11 cellular contexts compared by ENCODE assay signal in genomic region chr14:65832431-65833253, GRCh38.
DNase-seq lines count a peak whose midpoint lies in the region; ATAC-seq and TF ChIP-seq lines count a peak whose summit lies in the region.
"Had no signal": no experiment of that assay in that cellular context is flagged by ENCODE, and none has a peak within 500 bp of the region (broad histone marks: within the 10 kb centered on the region; RNA-seq: fewer than 3 reads in every experiment).

No MANE protein-coding gene starts in this region.

- TF ChIP-seq POLR2A in sigmoid colon (IDR thresholded peaks at IDR 0.05): no peak

- H3K36me3 ChIP-seq in GM23248 (ENCODE audit: low read depth) (no peaks in the 10 kb centered on the region), WERI-Rb-1 (no peaks in the 10 kb centered on the region), sigmoid colon (no peaks in the 10 kb centered on the region), psoas muscle (ENCODE audit: insufficient read depth in 1 of 2, low read depth in 1 of 2) (no peaks in the 10 kb centered on the region)
- H3K36me3 ChIP-seq: SJSA1 had no signal

- ATAC-seq in psoas muscle (no peak), omental fat pad (ENCODE audit: low FRiP score) (no peak)

- no peaks in the 10 kb centered on the region for H3K79me2 ChIP-seq in GM23248 (ENCODE audit: insufficient read depth)
- H3K79me2 ChIP-seq: parathyroid adenoma had no signal

- H2AFZ ChIP-seq in GM23248: peak overlapping the region; percentile 82
- H2AFZ ChIP-seq: parathyroid adenoma had no signal

- in situ Hi-C loops in GM23248 (cut with MboI): no loop called here

- H3F3A ChIP-seq in GM23248 (ENCODE audit: insufficient read depth): no peaks in the 10 kb centered on the region

- no peaks in the 10 kb centered on the region for H3K9me2 ChIP-seq in GM23248 (ENCODE audit: insufficient read depth)

- no peaks in the 10 kb centered on the region for H3K9me3 ChIP-seq in GM23248 (ENCODE audit: low read depth)
- no peaks in the 10 kb centered on the region for H3K9me3 ChIP-seq in WERI-Rb-1 (ENCODE audit: severe bottlenecking)
- H3K9me3 ChIP-seq in sigmoid colon: no peaks in the 10 kb centered on the region
- H3K9me3 ChIP-seq in psoas muscle: no peaks in the 10 kb centered on the region
- H3K9me3 ChIP-seq: SJSA1 had no signal

- DNase-seq in AG10803 (ENCODE audit: low read depth) (peak; percentile 32), GM23248 (peak; percentile 51), WERI-Rb-1 (no peak), kidney glomerular epithelial cell (lab: John Stamatoyannopoulos, UW) (peak; percentile 72), sigmoid colon (no peak), psoas muscle (no peak), NCI-H1417 treated with DMSO at 0.1 percent for 48 hours (lab: John Stamatoyannopoulos, UW) (no peak), omental fat pad (ENCODE audit: low spot score) (no peak)
- DNase-seq: activated naive CD4-positive, alpha-beta T cell had no signal

- intact Hi-C loops in sigmoid colon (cut with DNase I) (no loop called here), psoas muscle (cut with DNase I) (no loop called here)

- H3K4me1 ChIP-seq in GM23248 (ENCODE audit: insufficient read depth): peaks cover 8% of the 10 kb centered on the region
- H3K4me1 ChIP-seq in sigmoid colon: no peaks in the 10 kb centered on the region
- peaks cover 3% of the 10 kb centered on the region for H3K4me1 ChIP-seq in psoas muscle
- H3K4me1 ChIP-seq: parathyroid adenoma, SJSA1 had no signal

- TF ChIP-seq CTCF in AG10803 (conservative IDR thresholded peaks at IDR 0.05; ENCODE audit: low read length) (peak; percentile 47), WERI-Rb-1 (IDR thresholded peaks at IDR 0.05; ENCODE audit: low read depth, low read length) (peak; percentile 29; the same call in 1 of the 2 replicates), sigmoid colon (IDR thresholded peaks at IDR 0.05) (no peak), psoas muscle (IDR thresholded peaks at IDR 0.05) (no peak), omental fat pad (IDR thresholded peaks at IDR 0.05) (no peak)

- no peaks in the 10 kb centered on the region for H4K20me1 ChIP-seq in GM23248 (ENCODE audit: insufficient read depth)

- H3K27me3 ChIP-seq in GM23248 (replicated peaks; ENCODE audit: insufficient read depth) (0 out of 2 replicates have a peak, but pooled peaks cover 4% of the 10 kb centered on the region), WERI-Rb-1 (ENCODE audit: insufficient read depth, low read depth, severe bottlenecking) (no peaks in the 10 kb centered on the region), sigmoid colon (no peaks in the 10 kb centered on the region), psoas muscle (ENCODE audit: insufficient read depth in 3 of 3, low read length in 2 of 3) (no peaks in the 10 kb centered on the region)

- H3K4me3 ChIP-seq in AG10803 (ENCODE audit: low read length): no peak overlapping the region
- peak overlapping the region; percentile 43 for H3K4me3 ChIP-seq in GM23248
- H3K4me3 ChIP-seq in WERI-Rb-1 (ENCODE audit: low read depth, low read length): no peak overlapping the region
- no peak overlapping the region for H3K4me3 ChIP-seq in sigmoid colon
- H3K4me3 ChIP-seq in psoas muscle: no peak overlapping the region
- H3K4me3 ChIP-seq: SJSA1 had no signal

- no peak for TF ChIP-seq EP300 in sigmoid colon (IDR thresholded peaks at IDR 0.05)

- H3K4me2 ChIP-seq in GM23248 (ENCODE audit: unreplicated experiment): peak overlapping the region; percentile 54

- H3K27ac ChIP-seq in GM23248 (no peak overlapping the region), WERI-Rb-1 (no peak overlapping the region), sigmoid colon (no peak overlapping the region), psoas muscle (no peak overlapping the region)
- H3K27ac ChIP-seq: parathyroid adenoma, SJSA1 had no signal

- 13 to 18% methylated on average over 10 of the region's 10 CpGs for WGBS in GM23248 (ENCODE audit: low coverage in 1 of 2, low lambda C conversion rate in 2 of 2, missing lambda C conversion rate in 2 of 2), 2 experiments
- 54 to 67% methylated on average over 10 of the region's 10 CpGs for WGBS in sigmoid colon, 2 donors
- 43 to 59% (median 52%) methylated on average over 10 of the region's 10 CpGs for WGBS in psoas muscle, 3 donors

- peak overlapping the region; percentile 36 for H3K9ac ChIP-seq in GM23248
- H3K9ac ChIP-seq: parathyroid adenoma had no signal

Comparison
In these comparisons a context has a peak if more than half of its experiments do, and no peak if none do; other contexts are left out.
1. DNase-seq: peak in AG10803 (single experiment), GM23248 (single experiment) and kidney glomerular epithelial cell (single experiment); none in WERI-Rb-1 (single experiment), sigmoid colon (single experiment), psoas muscle (0 of 2), NCI-H1417 treated with DMSO at 0.1 percent for 48 hours (single experiment) and omental fat pad (single experiment).
2. CTCF ChIP-seq: peak in AG10803 (single experiment) and WERI-Rb-1 (single experiment); none in sigmoid colon (0 of 4), psoas muscle (single experiment) and omental fat pad (0 of 3).